Comparison of ENCODE assay signal across 18 cellular contexts in genomic region chr5:133438487-133438886, GRCh38.
"Had no signal": no experiment of that assay in that cellular context is flagged by ENCODE, and none has a peak within 500 bp of the region (broad histone marks: within the 10 kb centered on the region; RNA-seq: fewer than 3 reads in every experiment).

No MANE protein-coding gene starts in this region.

- H3K9me3 Mint-ChIP-seq: naive B cell had no signal

- H3K27ac ChIP-seq: coronary artery, esophagus muscularis mucosa, gastroesophageal sphincter, hepatocyte, left lung, lower lobe of right lung had no signal

- H3K36me3 ChIP-seq: esophagus muscularis mucosa, gastroesophageal sphincter, left lung, lower lobe of right lung had no signal

- DNase-seq: dermis blood vessel endothelial cell; effector CD4-positive, alpha-beta T cell; effector memory CD4-positive, alpha-beta T cell; foreskin keratinocyte; immature natural killer cell; left cardiac atrium; left lung; left ventricle myocardium superior; lower lobe of right lung; mesendoderm; midbrain; mucosa of descending colon; naive B cell had no signal

- H3K4me3 ChIP-seq: coronary artery, dorsolateral prefrontal cortex, esophagus muscularis mucosa, gastroesophageal sphincter, hepatocyte, left lung, lower lobe of right lung, mucosa of descending colon had no signal

- H3K79me2 ChIP-seq: hepatocyte had no signal

- H3K36me3 Mint-ChIP-seq: immature natural killer cell, naive B cell had no signal

- H3K4me1 ChIP-seq: esophagus muscularis mucosa, left lung, lower lobe of right lung had no signal

- H3K4me3 Mint-ChIP-seq: immature natural killer cell, naive B cell had no signal

- H3K9me3 ChIP-seq: esophagus muscularis mucosa, gastroesophageal sphincter, left lung, lower lobe of right lung, mucosa of descending colon had no signal

- H2AFZ ChIP-seq: hepatocyte had no signal

- H3K4me2 ChIP-seq: hepatocyte had no signal

- H3K27ac Mint-ChIP-seq: immature natural killer cell, naive B cell had no signal

- H3K4me1 Mint-ChIP-seq: immature natural killer cell had no signal

- H3K27me3 ChIP-seq: dorsolateral prefrontal cortex, esophagus muscularis mucosa, foreskin keratinocyte, gastroesophageal sphincter, hepatocyte had no signal
